Comparison of ENCODE assay signal across 10 cellular contexts in the genomic region with DNA sequence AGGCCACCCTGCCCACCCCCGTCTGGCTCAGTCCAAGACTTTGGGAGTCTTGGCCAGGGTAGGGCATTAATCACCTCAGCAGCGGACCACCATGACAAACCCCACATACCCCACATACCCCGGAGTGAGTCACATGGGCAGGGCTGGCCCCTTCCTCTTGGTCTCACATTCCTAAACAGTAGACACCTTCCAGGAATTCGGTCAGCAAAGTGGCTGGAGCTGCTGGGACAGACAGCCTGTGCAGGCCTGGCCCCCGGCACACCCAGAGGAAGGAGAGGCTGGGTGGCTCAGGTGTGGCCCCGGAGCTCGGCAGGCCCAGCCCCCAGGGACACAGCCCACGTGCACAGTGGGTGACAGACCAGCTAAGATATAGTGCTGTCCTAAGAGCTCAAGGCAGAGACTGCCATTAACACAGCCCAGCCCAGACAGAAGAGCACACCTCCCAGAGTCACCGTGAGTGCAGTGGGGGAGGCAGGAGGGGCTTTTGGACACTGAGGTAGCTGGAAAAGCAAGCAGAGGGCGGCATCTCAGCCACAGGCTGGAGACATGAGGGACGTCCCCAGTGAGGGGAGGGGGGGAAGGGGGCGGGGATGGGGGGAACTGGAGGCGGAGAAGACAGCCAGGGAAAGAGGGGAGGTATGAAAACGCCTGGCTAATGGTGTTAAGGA. TPM values are rescaled to one million over a fixed set of nuclear protein-coding genes. Genes with fewer than 3 reads are reported as not detected.
DNase-seq lines count a peak whose midpoint lies in the region; ATAC-seq, FAIRE-seq and TF ChIP-seq lines count a peak whose summit lies in the region.
"Had no signal": no experiment of that assay in that cellular context is flagged by ENCODE, and none has a peak within 500 bp of the region (broad histone marks: within the 10 kb centered on the region; RNA-seq: fewer than 3 reads in every experiment).

No MANE protein-coding gene starts in this region.

- DNase-seq in bronchial epithelial cell (ENCODE audit: low read depth) (peak; percentile 92), lung microvascular endothelial cell (ENCODE audit: low read depth in 2 of 2) (peak; percentile 12 to 47), activated T-cell treated with anti-CD3 and anti-CD28 coated beads for 4 hours (no peak), T-helper 2 cell (no peak), sciatic nerve (ENCODE audit: low spot score) (no peak), inferior parietal cortex (ENCODE audit: extremely low spot score) (no peak)
- DNase-seq: anterior cingulate cortex, midbrain had no signal

- FAIRE-seq in bronchial epithelial cell (lab: Jason Lieb, UNC): no peak

- TF ChIP-seq EP300 in Ishikawa (IDR thresholded peaks at IDR 0.05; ENCODE audit: borderline replicate concordance): peak; percentile 96

- no peaks in the 10 kb centered on the region for H3K27me3 ChIP-seq in bronchial epithelial cell (ENCODE audit: control insufficient read depth, insufficient read depth, low read length)

- no peak for TF ChIP-seq CTCF in 22Rv1 (IDR thresholded peaks at IDR 0.05)
- no peak for TF ChIP-seq CTCF in bronchial epithelial cell (IDR thresholded peaks at IDR 0.05; ENCODE audit: insufficient read depth, low read length, severe bottlenecking)

- no peak for ATAC-seq in sciatic nerve

- peak overlapping the region; percentile 38 for H3K4me3 ChIP-seq in bronchial epithelial cell (ENCODE audit: low read depth, low read length)

- intact Hi-C loops in sciatic nerve (cut with DNase I): no loop called here

- peak overlapping the region; percentile 64 for H3K27ac ChIP-seq in 22Rv1

- no peaks in the 10 kb centered on the region for H3K36me3 ChIP-seq in bronchial epithelial cell (ENCODE audit: control insufficient read depth, insufficient read depth, low read length)

- TF ChIP-seq RAD21 in Ishikawa (IDR thresholded peaks at IDR 0.05; ENCODE audit: low read depth): peak; percentile 30; the same call in 1 of the 2 replicates

TF ChIP-seq in Ishikawa, 13 proteins besides CTCF, POLR2A, EP300 and RAD21:
- TF ChIP-seq FOXM1 (IDR thresholded peaks at IDR 0.05; ENCODE audit: borderline replicate concordance, low read depth) (peak; percentile 90), EGR1 (IDR thresholded peaks at IDR 0.05) (0 out of 2 replicates have a peak, but pooled peaks have one; percentile 2), TEAD4 (IDR thresholded peaks at IDR 0.05) (peak; percentile 99), YY1 (IDR thresholded peaks at IDR 0.05; ENCODE audit: low read depth) (no peak), TCF12 (IDR thresholded peaks at IDR 0.05; ENCODE audit: low read depth) (peak; percentile 97), CREB1 (IDR thresholded peaks at IDR 0.05; ENCODE audit: low read depth) (no peak), CEBPB (IDR thresholded peaks at IDR 0.05) (peak; percentile 20; the same call in 1 of the 2 replicates), NFIC (IDR thresholded peaks at IDR 0.05) (peak; percentile 97), TAF1 (IDR thresholded peaks at IDR 0.05; ENCODE audit: low read depth) (0 out of 2 replicates have a peak, but pooled peaks have one; percentile 19), ZBTB7A (IDR thresholded peaks at IDR 0.05; ENCODE audit: low read depth) (peak; percentile 89; the same call in 1 of the 2 replicates)
- TF ChIP-seq, protein P1, sequence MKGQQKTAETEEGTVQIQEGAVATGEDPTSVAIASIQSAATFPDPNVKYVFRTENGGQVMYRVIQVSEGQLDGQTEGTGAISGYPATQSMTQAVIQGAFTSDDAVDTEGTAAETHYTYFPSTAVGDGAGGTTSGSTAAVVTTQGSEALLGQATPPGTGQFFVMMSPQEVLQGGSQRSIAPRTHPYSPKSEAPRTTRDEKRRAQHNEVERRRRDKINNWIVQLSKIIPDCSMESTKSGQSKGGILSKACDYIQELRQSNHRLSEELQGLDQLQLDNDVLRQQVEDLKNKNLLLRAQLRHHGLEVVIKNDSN (IDR thresholded peaks at IDR 0.05): peak; percentile 77
- TF ChIP-seq, protein P2, sequence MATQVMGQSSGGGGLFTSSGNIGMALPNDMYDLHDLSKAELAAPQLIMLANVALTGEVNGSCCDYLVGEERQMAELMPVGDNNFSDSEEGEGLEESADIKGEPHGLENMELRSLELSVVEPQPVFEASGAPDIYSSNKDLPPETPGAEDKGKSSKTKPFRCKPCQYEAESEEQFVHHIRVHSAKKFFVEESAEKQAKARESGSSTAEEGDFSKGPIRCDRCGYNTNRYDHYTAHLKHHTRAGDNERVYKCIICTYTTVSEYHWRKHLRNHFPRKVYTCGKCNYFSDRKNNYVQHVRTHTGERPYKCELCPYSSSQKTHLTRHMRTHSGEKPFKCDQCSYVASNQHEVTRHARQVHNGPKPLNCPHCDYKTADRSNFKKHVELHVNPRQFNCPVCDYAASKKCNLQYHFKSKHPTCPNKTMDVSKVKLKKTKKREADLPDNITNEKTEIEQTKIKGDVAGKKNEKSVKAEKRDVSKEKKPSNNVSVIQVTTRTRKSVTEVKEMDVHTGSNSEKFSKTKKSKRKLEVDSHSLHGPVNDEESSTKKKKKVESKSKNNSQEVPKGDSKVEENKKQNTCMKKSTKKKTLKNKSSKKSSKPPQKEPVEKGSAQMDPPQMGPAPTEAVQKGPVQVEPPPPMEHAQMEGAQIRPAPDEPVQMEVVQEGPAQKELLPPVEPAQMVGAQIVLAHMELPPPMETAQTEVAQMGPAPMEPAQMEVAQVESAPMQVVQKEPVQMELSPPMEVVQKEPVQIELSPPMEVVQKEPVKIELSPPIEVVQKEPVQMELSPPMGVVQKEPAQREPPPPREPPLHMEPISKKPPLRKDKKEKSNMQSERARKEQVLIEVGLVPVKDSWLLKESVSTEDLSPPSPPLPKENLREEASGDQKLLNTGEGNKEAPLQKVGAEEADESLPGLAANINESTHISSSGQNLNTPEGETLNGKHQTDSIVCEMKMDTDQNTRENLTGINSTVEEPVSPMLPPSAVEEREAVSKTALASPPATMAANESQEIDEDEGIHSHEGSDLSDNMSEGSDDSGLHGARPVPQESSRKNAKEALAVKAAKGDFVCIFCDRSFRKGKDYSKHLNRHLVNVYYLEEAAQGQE (IDR thresholded peaks at IDR 0.05; ENCODE audit: low read depth): no peak
- TF ChIP-seq, protein P3, sequence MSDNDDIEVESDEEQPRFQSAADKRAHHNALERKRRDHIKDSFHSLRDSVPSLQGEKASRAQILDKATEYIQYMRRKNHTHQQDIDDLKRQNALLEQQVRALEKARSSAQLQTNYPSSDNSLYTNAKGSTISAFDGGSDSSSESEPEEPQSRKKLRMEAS (IDR thresholded peaks at IDR 0.05): peak; percentile 79

RNA-seq across cellular contexts. Expression of a gene that starts 24.0 kb away (rescaled TPM):
- total RNA-seq in bronchial epithelial cell: 24.8 and 26.6 TPM in 2 replicates
- 1.6 and 2.8 TPM in 2 replicates for total RNA-seq in lung microvascular endothelial cell
- total RNA-seq in sciatic nerve: 9.0 TPM

Comparison
In these comparisons a context has a peak if more than half of its experiments do, and no peak if none do; other contexts are left out.
1. DNase-seq: peak in bronchial epithelial cell (single experiment) and lung microvascular endothelial cell (2 of 2); none in activated T-cell treated with anti-CD3 and anti-CD28 coated beads for 4 hours (single experiment), T-helper 2 cell (0 of 5), sciatic nerve (single experiment) and inferior parietal cortex (single experiment).